20 cellular contexts compared by ENCODE assay signal in the genomic region with DNA sequence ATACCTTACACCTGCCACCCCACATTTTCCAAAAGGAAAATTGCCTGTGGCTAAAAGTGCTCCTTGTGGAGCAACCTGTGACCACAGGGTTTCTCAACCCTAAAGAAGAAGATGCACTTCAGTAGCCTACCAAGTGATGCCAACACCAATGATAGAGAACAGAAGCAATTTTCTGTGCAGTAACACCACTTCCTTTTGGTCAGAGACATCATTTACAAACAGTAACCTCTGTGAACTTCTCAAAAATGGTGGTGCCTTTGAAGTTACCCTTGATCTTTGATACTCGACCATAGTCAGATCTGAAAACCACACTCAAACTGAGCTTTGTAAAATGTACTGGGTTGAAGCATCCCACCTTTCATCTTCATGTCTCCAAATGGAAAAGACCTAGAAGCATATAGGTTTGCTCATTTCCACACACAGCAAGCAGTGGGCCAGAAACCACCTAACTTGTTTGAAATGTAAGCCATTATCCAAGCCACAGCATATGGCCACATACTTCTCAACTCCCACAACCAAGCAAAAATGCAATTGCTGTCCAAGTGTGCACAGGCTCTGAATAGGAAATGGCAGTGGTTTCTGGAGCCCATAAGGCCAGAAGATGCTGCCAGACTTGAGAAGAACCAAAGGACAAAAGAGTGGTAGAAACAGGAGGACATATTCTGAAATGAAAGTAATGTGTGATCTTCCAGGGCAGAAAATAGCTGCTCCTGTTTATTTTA. TPM values are rescaled to one million over a fixed set of nuclear protein-coding genes. Genes with fewer than 3 reads are reported as not detected.
"Had no signal": no experiment of that assay in that cellular context is flagged by ENCODE, and none has a peak within 500 bp of the region (broad histone marks: within the 10 kb centered on the region; RNA-seq: fewer than 3 reads in every experiment).

No MANE protein-coding gene starts in this region.

- H3K9me3 ChIP-seq: colonic mucosa, heart right ventricle, prostate gland, stomach, testis, upper lobe of left lung had no signal

- ATAC-seq: left cardiac atrium; naive thymus-derived CD8-positive, alpha-beta T cell; right cardiac atrium; SK-N-SH treated with all-trans-retinoic acid at 6 μM for 48 hours had no signal

- H3K4me1 ChIP-seq: colonic mucosa, prostate gland, upper lobe of left lung had no signal

- H3K27me3 ChIP-seq: colonic mucosa, heart right ventricle, stomach, testis, upper lobe of left lung had no signal

- H3K27ac ChIP-seq: colonic mucosa, heart right ventricle, prostate gland, stomach, testis, upper lobe of left lung, VCaP had no signal

- H3K4me3 ChIP-seq: colonic mucosa, heart right ventricle, prostate gland, stomach, testis, upper lobe of left lung had no signal

- H3K36me3 ChIP-seq: colonic mucosa, heart right ventricle, prostate gland, stomach, upper lobe of left lung had no signal

- DNase-seq: activated CD4-positive, alpha-beta T cell treated with anti-CD3 and anti-CD28 coated beads, Interleukin-2, amount 50 U/mL, for 4 hours; activated CD4-positive, CD25-positive, alpha-beta regulatory T cell treated with anti-CD3 and anti-CD28 coated beads, Interleukin-2, amount 50 U/mL, for 72 hours; colonic mucosa; erythroblast; heart right ventricle; left cardiac atrium; mesenchymal stem cell; naive thymus-derived CD8-positive, alpha-beta T cell; right cardiac atrium; stimulated activated CD4-positive, alpha-beta T cell treated with anti-CD3 and anti-CD28 coated beads, Interleukin-2, amount 100 ng/mL, for 24 hours; stomach; T-helper 2 cell; testis; upper lobe of left lung had no signal

RNA-seq across cellular contexts. Expression of gene MPPED2, which starts 24.3 kb away (rescaled TPM):
- total RNA-seq: activated CD8-positive, alpha-beta memory T cell treated with anti-CD3 and anti-CD28 coated beads for 36 hours; activated T-helper 1 cell treated with anti-CD3 and anti-CD28 coated beads, Interleukin-12 subunit alpha, Interleukin-12 subunit beta, Interleukin-2, Interleukin-4 antibody, amounts not matched to agents 30 ng/mL and 10 ng/mL and 1 ng/mL, durations not matched to agents 14 hours and 24 hours and 36 hours; osteocyte had no signal
